In genomic region chr6:3135668-3136297, GRCh38 we compare ENCODE assay signal across 1 cellular context.
A peak's percentile ranks its signal among the peaks of the same experiment; 100 is the strongest.
TF ChIP-seq lines count a peak whose summit lies in the region.

No MANE protein-coding gene starts in this region.

TF ChIP-seq in HepG2, 621 proteins besides CTCF, POLR2A, EP300 and RAD21 (continued from another document and continues in another):
- no peak for TF ChIP-seq ZNF318 (CRISPR knock-in tag; IDR thresholded peaks at IDR 0.05)
- no peak for TF ChIP-seq ZNF136 (CRISPR knock-in tag; IDR thresholded peaks at IDR 0.05; ENCODE audit: low read depth)
- TF ChIP-seq JARID2 (CRISPR knock-in tag; IDR thresholded peaks at IDR 0.05; ENCODE audit: insufficient replicate concordance), result no peak
- no peak for TF ChIP-seq HIVEP1 (CRISPR knock-in tag; IDR thresholded peaks at IDR 0.05)
- TF ChIP-seq YEATS4 (CRISPR knock-in tag; IDR thresholded peaks at IDR 0.05; ENCODE audit: borderline replicate concordance), result no peak
- TF ChIP-seq ZFAT (CRISPR knock-in tag; conservative IDR thresholded peaks at IDR 0.05), result no peak
- TF ChIP-seq FOSL1 (CRISPR knock-in tag; IDR thresholded peaks at IDR 0.05; ENCODE audit: borderline replicate concordance), result no peak
- TF ChIP-seq NR1H2 (CRISPR knock-in tag; IDR thresholded peaks at IDR 0.05; ENCODE audit: borderline replicate concordance, low read depth), result no peak
- TF ChIP-seq ZMAT3 (CRISPR knock-in tag; conservative IDR thresholded peaks at IDR 0.05), result no peak
- no peak for TF ChIP-seq ZNF773 (CRISPR knock-in tag; IDR thresholded peaks at IDR 0.05; ENCODE audit: borderline replicate concordance)
- no peak for TF ChIP-seq CEBPG (CRISPR knock-in tag; IDR thresholded peaks at IDR 0.05)
- 0 out of 2 replicates have a peak, but pooled peaks have one; percentile 13 for TF ChIP-seq PATZ1 (CRISPR knock-in tag; IDR thresholded peaks at IDR 0.05)
- TF ChIP-seq TEAD3 (CRISPR knock-in tag; optimal IDR thresholded peaks at IDR 0.05; ENCODE audit: borderline replicate concordance), result peak; percentile 71
- TF ChIP-seq HMGA1 (CRISPR knock-in tag; conservative IDR thresholded peaks at IDR 0.05), result no peak
- TF ChIP-seq PAF1 (CRISPR knock-in tag; IDR thresholded peaks at IDR 0.05), result no peak
- TF ChIP-seq SUZ12 (IDR thresholded peaks at IDR 0.05; ENCODE audit: low read depth, low read length), result no peak
- TF ChIP-seq PHF21A (CRISPR knock-in tag; IDR thresholded peaks at IDR 0.05), result no peak
- TF ChIP-seq KDM5B (CRISPR knock-in tag; IDR thresholded peaks at IDR 0.05; ENCODE audit: borderline replicate concordance), result no peak
- TF ChIP-seq TAF1 (CRISPR knock-in tag; IDR thresholded peaks at IDR 0.05), result no peak; the same call in 1 of the 2 replicates
- no peak for TF ChIP-seq PHF8 (CRISPR knock-in tag; IDR thresholded peaks at IDR 0.05)
- TF ChIP-seq GPN1 (CRISPR knock-in tag; IDR thresholded peaks at IDR 0.05; ENCODE audit: borderline replicate concordance), result no peak
- TF ChIP-seq EHMT2 (IDR thresholded peaks at IDR 0.05; ENCODE audit: borderline replicate concordance, low read depth, low read length), result no peak
- TF ChIP-seq SMC3 (IDR thresholded peaks at IDR 0.05; ENCODE audit: low read length), result no peak
- TF ChIP-seq MTF2 (CRISPR knock-in tag; IDR thresholded peaks at IDR 0.05; ENCODE audit: borderline replicate concordance), result no peak
- no peak for TF ChIP-seq ZNF138 (CRISPR knock-in tag; IDR thresholded peaks at IDR 0.05; ENCODE audit: low read depth)
- no peak for TF ChIP-seq ZNF333 (CRISPR knock-in tag; IDR thresholded peaks at IDR 0.05; ENCODE audit: borderline replicate concordance)
- TF ChIP-seq ZBTB46 (CRISPR knock-in tag; IDR thresholded peaks at IDR 0.05; ENCODE audit: borderline replicate concordance), result no peak
- no peak; the same call in 1 of the 2 replicates for TF ChIP-seq HOXA3 (CRISPR knock-in tag; IDR thresholded peaks at IDR 0.05)
- no peak for TF ChIP-seq UBTF (CRISPR knock-in tag; IDR thresholded peaks at IDR 0.05)
- TF ChIP-seq SP140L (CRISPR knock-in tag; IDR thresholded peaks at IDR 0.05; ENCODE audit: borderline replicate concordance), result no peak
- no peak for TF ChIP-seq TBL1XR1 (IDR thresholded peaks at IDR 0.05; ENCODE audit: borderline replicate concordance, low read length, partially characterized antibody)
- TF ChIP-seq CREB1 (IDR thresholded peaks at IDR 0.05), result no peak
- no peak for TF ChIP-seq CREB1 (CRISPR knock-in tag; IDR thresholded peaks at IDR 0.05)
- TF ChIP-seq PAX8 (CRISPR knock-in tag; IDR thresholded peaks at IDR 0.05; ENCODE audit: borderline replicate concordance), result no peak
- TF ChIP-seq MIER3 (CRISPR knock-in tag; IDR thresholded peaks at IDR 0.05; ENCODE audit: borderline replicate concordance), result peak; percentile 16; the same call in 1 of the 2 replicates
- TF ChIP-seq RFXAP (CRISPR knock-in tag; IDR thresholded peaks at IDR 0.05; ENCODE audit: borderline replicate concordance), result no peak
- 0 out of 2 replicates have a peak, but pooled peaks have one; percentile 16 for TF ChIP-seq SMAD3 (CRISPR knock-in tag; IDR thresholded peaks at IDR 0.05)
- no peak for TF ChIP-seq ZBED4 (CRISPR knock-in tag; IDR thresholded peaks at IDR 0.05; ENCODE audit: borderline replicate concordance)
